1 cellular context compared by ENCODE assay signal in the genomic region with DNA sequence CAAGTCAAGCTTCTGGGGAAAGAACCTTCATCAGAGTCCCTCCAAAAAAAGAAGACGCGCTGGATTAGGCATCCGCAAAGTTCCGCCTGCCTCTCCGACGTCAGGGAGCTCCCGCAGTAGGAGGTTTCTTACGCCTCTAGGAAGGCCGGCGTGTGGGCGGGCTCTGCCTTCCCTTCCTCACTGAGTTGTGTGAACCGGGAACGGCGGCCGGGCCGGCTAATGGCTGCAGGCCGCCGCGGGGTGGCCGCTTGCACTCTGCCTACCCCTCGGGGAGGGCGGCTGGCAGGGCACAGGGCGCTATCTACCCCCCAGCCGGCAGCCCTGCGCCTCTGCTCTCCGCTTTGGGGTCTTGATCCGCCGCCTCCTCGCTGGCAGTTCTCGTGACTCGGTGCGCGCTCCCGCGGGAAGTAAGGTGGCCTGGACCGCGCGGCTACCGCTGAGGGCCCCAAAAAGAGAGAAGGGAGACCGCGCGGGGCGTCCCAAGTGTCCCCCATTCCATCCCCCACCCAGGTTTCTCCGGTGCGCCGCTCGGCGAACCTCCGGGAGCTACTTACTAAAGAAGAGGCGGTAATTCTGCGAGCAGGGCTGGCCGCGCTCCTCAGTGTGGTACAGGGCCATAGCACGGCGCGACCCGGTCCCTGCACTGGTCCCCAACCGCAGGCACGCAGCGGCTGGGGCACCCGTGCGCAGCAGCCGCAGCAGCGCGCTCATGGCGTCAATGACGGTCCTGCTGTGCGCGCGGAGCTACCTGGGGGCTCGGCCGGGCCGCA.
TF ChIP-seq lines count a peak whose summit lies in the region.

A gene (minus strand): TSS at position 723 of the 770 bp plus-strand sequence. CDS start 12 bp downstream, at position 711.

TF ChIP-seq in HepG2, 621 proteins besides CTCF, POLR2A, EP300 and RAD21 (continued from another document and continues in another):
- TF ChIP-seq, protein P1, sequence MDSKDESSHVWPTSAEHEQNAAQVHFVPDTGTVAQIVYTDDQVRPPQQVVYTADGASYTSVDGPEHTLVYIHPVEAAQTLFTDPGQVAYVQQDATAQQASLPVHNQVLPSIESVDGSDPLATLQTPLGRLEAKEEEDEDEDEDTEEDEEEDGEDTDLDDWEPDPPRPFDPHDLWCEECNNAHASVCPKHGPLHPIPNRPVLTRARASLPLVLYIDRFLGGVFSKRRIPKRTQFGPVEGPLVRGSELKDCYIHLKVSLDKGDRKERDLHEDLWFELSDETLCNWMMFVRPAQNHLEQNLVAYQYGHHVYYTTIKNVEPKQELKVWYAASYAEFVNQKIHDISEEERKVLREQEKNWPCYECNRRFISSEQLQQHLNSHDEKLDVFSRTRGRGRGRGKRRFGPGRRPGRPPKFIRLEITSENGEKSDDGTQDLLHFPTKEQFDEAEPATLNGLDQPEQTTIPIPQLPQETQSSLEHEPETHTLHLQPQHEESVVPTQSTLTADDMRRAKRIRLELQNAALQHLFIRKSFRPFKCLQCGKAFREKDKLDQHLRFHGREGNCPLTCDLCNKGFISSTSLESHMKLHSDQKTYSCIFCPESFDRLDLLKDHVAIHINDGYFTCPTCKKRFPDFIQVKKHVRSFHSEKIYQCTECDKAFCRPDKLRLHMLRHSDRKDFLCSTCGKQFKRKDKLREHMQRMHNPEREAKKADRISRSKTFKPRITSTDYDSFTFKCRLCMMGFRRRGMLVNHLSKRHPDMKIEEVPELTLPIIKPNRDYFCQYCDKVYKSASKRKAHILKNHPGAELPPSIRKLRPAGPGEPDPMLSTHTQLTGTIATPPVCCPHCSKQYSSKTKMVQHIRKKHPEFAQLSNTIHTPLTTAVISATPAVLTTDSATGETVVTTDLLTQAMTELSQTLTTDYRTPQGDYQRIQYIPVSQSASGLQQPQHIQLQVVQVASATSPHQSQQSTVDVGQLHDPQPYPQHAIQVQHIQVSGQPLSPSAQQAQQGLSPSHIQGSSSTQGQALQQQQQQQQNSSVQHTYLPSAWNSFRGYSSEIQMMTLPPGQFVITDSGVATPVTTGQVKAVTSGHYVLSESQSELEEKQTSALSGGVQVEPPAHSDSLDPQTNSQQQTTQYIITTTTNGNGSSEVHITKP (CRISPR knock-in tag; IDR thresholded peaks at IDR 0.05; ENCODE audit: low read depth) = 0 out of 2 replicates have a peak, but pooled peaks have one; percentile 59
- TF ChIP-seq ZBTB20 (CRISPR knock-in tag; IDR thresholded peaks at IDR 0.05; ENCODE audit: borderline replicate concordance, low read depth) (peak; percentile 15; the same call in 1 of the 2 replicates), KDM6A (CRISPR knock-in tag; IDR thresholded peaks at IDR 0.05; ENCODE audit: low read depth) (no peak), ZNF879 (CRISPR knock-in tag; IDR thresholded peaks at IDR 0.05) (peak; percentile 90), ZFP37 (CRISPR knock-in tag; IDR thresholded peaks at IDR 0.05; ENCODE audit: borderline replicate concordance) (no peak), HHEX (CRISPR knock-in tag; IDR thresholded peaks at IDR 0.05) (no peak), HES4 (CRISPR knock-in tag; IDR thresholded peaks at IDR 0.05; ENCODE audit: borderline replicate concordance) (peak; percentile 93), ZNF33B (CRISPR knock-in tag; IDR thresholded peaks at IDR 0.05) (no peak), SP2 (CRISPR knock-in tag; IDR thresholded peaks at IDR 0.05) (peak; percentile 39; the same call in 1 of the 2 replicates), SOX5 (CRISPR knock-in tag; IDR thresholded peaks at IDR 0.05; ENCODE audit: borderline replicate concordance) (peak; percentile 27; the same call in 1 of the 2 replicates), ERF (CRISPR knock-in tag; IDR thresholded peaks at IDR 0.05) (peak; percentile 80; the same call in 1 of the 2 replicates), ONECUT2 (CRISPR knock-in tag; IDR thresholded peaks at IDR 0.05) (no peak), ZNF577 (CRISPR knock-in tag; IDR thresholded peaks at IDR 0.05; ENCODE audit: borderline replicate concordance, low read depth) (no peak), NFE2L2 (IDR thresholded peaks at IDR 0.05; ENCODE audit: low read length) (no peak), CEBPB (IDR thresholded peaks at IDR 0.05; ENCODE audit: borderline replicate concordance, low read depth, low read length) (no peak), GTF2F1 (IDR thresholded peaks at IDR 0.05; ENCODE audit: low read length) (no peak), ZSCAN31 (CRISPR knock-in tag; IDR thresholded peaks at IDR 0.05; ENCODE audit: low read depth) (peak; percentile 90; the same call in 1 of the 2 replicates), ZNF724P (CRISPR knock-in tag; IDR thresholded peaks at IDR 0.05; ENCODE audit: borderline replicate concordance) (no peak), ZNF777 (CRISPR knock-in tag; IDR thresholded peaks at IDR 0.05) (peak; percentile 74)
- TF ChIP-seq, protein P2, sequence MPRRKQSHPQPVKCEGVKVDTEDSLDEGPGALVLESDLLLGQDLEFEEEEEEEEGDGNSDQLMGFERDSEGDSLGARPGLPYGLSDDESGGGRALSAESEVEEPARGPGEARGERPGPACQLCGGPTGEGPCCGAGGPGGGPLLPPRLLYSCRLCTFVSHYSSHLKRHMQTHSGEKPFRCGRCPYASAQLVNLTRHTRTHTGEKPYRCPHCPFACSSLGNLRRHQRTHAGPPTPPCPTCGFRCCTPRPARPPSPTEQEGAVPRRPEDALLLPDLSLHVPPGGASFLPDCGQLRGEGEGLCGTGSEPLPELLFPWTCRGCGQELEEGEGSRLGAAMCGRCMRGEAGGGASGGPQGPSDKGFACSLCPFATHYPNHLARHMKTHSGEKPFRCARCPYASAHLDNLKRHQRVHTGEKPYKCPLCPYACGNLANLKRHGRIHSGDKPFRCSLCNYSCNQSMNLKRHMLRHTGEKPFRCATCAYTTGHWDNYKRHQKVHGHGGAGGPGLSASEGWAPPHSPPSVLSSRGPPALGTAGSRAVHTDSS (CRISPR knock-in tag; conservative IDR thresholded peaks at IDR 0.05) = no peak
- TF ChIP-seq, protein P3, sequence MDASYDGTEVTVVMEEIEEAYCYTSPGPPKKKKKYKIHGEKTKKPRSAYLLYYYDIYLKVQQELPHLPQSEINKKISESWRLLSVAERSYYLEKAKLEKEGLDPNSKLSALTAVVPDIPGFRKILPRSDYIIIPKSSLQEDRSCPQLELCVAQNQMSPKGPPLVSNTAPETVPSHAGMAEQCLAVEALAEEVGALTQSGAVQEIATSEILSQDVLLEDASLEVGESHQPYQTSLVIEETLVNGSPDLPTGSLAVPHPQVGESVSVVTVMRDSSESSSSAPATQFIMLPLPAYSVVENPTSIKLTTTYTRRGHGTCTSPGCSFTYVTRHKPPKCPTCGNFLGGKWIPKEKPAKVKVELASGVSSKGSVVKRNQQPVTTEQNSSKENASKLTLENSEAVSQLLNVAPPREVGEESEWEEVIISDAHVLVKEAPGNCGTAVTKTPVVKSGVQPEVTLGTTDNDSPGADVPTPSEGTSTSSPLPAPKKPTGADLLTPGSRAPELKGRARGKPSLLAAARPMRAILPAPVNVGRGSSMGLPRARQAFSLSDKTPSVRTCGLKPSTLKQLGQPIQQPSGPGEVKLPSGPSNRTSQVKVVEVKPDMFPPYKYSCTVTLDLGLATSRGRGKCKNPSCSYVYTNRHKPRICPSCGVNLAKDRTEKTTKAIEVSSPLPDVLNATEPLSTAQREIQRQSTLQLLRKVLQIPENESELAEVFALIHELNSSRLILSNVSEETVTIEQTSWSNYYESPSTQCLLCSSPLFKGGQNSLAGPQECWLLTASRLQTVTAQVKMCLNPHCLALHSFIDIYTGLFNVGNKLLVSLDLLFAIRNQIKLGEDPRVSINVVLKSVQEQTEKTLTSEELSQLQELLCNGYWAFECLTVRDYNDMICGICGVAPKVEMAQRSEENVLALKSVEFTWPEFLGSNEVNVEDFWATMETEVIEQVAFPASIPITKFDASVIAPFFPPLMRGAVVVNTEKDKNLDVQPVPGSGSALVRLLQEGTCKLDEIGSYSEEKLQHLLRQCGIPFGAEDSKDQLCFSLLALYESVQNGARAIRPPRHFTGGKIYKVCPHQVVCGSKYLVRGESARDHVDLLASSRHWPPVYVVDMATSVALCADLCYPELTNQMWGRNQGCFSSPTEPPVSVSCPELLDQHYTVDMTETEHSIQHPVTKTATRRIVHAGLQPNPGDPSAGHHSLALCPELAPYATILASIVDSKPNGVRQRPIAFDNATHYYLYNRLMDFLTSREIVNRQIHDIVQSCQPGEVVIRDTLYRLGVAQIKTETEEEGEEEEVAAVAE (CRISPR knock-in tag; IDR thresholded peaks at IDR 0.05; ENCODE audit: borderline replicate concordance) = no peak
- TF ChIP-seq, protein P4, sequence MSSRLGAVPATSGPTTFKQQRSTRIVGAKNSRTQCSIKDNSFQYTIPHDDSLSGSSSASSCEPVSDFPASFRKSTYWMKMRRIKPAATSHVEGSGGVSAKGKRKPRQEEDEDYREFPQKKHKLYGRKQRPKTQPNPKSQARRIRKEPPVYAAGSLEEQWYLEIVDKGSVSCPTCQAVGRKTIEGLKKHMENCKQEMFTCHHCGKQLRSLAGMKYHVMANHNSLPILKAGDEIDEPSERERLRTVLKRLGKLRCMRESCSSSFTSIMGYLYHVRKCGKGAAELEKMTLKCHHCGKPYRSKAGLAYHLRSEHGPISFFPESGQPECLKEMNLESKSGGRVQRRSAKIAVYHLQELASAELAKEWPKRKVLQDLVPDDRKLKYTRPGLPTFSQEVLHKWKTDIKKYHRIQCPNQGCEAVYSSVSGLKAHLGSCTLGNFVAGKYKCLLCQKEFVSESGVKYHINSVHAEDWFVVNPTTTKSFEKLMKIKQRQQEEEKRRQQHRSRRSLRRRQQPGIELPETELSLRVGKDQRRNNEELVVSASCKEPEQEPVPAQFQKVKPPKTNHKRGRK (CRISPR knock-in tag; IDR thresholded peaks at IDR 0.05) = no peak
- TF ChIP-seq, protein P5, sequence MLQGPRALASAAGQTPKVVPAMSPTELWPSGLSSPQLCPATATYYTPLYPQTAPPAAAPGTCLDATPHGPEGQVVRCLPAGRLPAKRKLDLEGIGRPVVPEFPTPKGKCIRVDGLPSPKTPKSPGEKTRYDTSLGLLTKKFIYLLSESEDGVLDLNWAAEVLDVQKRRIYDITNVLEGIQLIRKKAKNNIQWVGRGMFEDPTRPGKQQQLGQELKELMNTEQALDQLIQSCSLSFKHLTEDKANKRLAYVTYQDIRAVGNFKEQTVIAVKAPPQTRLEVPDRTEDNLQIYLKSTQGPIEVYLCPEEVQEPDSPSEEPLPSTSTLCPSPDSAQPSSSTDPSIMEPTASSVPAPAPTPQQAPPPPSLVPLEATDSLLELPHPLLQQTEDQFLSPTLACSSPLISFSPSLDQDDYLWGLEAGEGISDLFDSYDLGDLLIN (CRISPR knock-in tag; IDR thresholded peaks at IDR 0.05; ENCODE audit: borderline replicate concordance) = peak; percentile 83; the same call in 1 of the 2 replicates
- TF ChIP-seq, protein P6, sequence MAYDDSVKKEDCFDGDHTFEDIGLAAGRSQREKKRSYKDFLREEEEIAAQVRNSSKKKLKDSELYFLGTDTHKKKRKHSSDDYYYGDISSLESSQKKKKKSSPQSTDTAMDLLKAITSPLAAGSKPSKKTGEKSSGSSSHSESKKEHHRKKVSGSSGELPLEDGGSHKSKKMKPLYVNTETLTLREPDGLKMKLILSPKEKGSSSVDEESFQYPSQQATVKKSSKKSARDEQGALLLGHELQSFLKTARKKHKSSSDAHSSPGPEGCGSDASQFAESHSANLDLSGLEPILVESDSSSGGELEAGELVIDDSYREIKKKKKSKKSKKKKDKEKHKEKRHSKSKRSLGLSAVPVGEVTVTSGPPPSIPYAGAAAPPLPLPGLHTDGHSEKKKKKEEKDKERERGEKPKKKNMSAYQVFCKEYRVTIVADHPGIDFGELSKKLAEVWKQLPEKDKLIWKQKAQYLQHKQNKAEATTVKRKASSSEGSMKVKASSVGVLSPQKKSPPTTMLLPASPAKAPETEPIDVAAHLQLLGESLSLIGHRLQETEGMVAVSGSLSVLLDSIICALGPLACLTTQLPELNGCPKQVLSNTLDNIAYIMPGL (CRISPR knock-in tag; IDR thresholded peaks at IDR 0.05; ENCODE audit: borderline replicate concordance in 1 of 2, low read depth in 1 of 2) = peak; percentile 98 to 99
- TF ChIP-seq, protein P7, sequence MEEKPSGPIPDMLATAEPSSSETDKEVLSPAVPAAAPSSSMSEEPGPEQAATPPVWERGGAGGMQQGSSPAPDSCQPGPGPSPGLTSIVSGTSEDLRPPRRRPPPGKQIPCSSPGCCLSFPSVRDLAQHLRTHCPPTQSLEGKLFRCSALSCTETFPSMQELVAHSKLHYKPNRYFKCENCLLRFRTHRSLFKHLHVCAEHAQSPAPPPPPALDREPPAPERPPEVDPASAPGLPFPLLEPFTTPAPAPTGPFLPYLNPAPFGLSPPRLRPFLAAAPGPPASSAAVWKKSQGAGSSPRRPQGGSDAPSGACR (CRISPR knock-in tag; IDR thresholded peaks at IDR 0.05) = 0 out of 2 replicates have a peak, but pooled peaks have one; percentile 90
- TF ChIP-seq, protein P8, sequence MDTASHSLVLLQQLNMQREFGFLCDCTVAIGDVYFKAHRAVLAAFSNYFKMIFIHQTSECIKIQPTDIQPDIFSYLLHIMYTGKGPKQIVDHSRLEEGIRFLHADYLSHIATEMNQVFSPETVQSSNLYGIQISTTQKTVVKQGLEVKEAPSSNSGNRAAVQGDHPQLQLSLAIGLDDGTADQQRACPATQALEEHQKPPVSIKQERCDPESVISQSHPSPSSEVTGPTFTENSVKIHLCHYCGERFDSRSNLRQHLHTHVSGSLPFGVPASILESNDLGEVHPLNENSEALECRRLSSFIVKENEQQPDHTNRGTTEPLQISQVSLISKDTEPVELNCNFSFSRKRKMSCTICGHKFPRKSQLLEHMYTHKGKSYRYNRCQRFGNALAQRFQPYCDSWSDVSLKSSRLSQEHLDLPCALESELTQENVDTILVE (CRISPR knock-in tag; IDR thresholded peaks at IDR 0.05) = no peak; the same call in 1 of the 2 replicates
- TF ChIP-seq, protein P9, sequence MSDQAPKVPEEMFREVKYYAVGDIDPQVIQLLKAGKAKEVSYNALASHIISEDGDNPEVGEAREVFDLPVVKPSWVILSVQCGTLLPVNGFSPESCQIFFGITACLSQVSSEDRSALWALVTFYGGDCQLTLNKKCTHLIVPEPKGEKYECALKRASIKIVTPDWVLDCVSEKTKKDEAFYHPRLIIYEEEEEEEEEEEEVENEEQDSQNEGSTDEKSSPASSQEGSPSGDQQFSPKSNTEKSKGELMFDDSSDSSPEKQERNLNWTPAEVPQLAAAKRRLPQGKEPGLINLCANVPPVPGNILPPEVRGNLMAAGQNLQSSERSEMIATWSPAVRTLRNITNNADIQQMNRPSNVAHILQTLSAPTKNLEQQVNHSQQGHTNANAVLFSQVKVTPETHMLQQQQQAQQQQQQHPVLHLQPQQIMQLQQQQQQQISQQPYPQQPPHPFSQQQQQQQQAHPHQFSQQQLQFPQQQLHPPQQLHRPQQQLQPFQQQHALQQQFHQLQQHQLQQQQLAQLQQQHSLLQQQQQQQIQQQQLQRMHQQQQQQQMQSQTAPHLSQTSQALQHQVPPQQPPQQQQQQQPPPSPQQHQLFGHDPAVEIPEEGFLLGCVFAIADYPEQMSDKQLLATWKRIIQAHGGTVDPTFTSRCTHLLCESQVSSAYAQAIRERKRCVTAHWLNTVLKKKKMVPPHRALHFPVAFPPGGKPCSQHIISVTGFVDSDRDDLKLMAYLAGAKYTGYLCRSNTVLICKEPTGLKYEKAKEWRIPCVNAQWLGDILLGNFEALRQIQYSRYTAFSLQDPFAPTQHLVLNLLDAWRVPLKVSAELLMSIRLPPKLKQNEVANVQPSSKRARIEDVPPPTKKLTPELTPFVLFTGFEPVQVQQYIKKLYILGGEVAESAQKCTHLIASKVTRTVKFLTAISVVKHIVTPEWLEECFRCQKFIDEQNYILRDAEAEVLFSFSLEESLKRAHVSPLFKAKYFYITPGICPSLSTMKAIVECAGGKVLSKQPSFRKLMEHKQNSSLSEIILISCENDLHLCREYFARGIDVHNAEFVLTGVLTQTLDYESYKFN (CRISPR knock-in tag; conservative IDR thresholded peaks at IDR 0.05) = 0 out of 2 replicates have a peak, but pooled peaks have one; percentile 53
